In the genomic region with DNA sequence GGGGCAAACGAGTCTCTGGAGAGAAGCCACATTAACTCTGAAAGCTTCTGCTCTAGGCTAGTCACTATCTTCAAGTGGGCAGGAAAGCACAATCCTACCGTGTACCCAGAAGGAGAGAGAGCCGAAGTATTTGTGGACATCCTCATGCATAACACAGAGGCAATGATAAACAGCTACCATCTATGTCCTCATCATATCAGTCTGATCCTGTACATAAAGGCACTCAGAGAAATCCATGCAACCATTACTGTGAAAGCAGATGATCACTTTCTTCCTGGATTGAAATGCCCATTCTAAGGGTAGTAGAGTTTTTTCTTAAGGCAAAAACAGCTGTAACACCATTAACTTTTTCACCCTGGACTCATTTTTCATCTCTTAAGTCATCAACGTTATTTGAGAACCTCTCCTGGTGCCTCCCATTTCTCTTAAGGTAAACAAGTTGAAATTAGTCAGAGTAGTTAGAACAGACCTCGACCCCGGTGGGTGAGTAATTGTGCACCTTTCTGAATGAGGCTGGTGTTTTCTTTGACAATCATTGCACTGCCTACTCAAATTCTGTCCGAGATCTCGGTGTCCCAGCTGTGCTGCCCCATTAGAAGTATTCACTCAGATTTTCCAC, we compare ENCODE assay signal across 8 cellular contexts.
DNase-seq lines count a peak whose midpoint lies in the region; ATAC-seq lines count a peak whose summit lies in the region.

No MANE protein-coding gene starts in this region.

- H3K27me3 Mint-ChIP-seq in activated T-cell treated with anti-CD3 and anti-CD28 coated beads, Interleukin-2, amount 50 U/mL, for 72 hours (ENCODE audit: low read depth): no peaks in the 10 kb centered on the region

- peaks cover 61% of the 10 kb centered on the region for H3K4me1 Mint-ChIP-seq in activated T-cell treated with anti-CD3 and anti-CD28 coated beads, Interleukin-2, amount 50 U/mL, for 72 hours (ENCODE audit: low read depth)

- H3K9me3 Mint-ChIP-seq in activated T-cell treated with anti-CD3 and anti-CD28 coated beads, Interleukin-2, amount 50 U/mL, for 72 hours: peaks cover 3 to 5% of the 10 kb centered on the region in 2 donors

- H3K36me3 Mint-ChIP-seq in activated T-cell treated with anti-CD3 and anti-CD28 coated beads, Interleukin-2, amount 50 U/mL, for 72 hours (ENCODE audit: insufficient read depth in 2 of 2): peaks cover 3% of the 10 kb centered on the region in 2 donors

- DNase-seq in activated T-cell treated with anti-CD3 and anti-CD28 coated beads, Interleukin-2, amount 50 U/mL, for 72 hours: peak; percentile 81 to 85
- DNase-seq in stimulated activated CD4-positive, alpha-beta T cell treated with anti-CD3 and anti-CD28 coated beads, Interleukin-1b, Interleukin-23, amount 100 ng/mL, for 48 hours: peak; percentile 84
- DNase-seq in AML-193 (lab: John Stamatoyannopoulos, UW) (no peak), SW 1271 (lab: John Stamatoyannopoulos, UW) (no peak), SKM-1 treated with dmso at 0.1 percent for 144 hours (lab: John Stamatoyannopoulos, UW; ENCODE audit: unreplicated experiment) (no peak), hypothalamus (lab: John Stamatoyannopoulos, UW) (no peak)

- H3K4me3 Mint-ChIP-seq in activated T-cell treated with anti-CD3 and anti-CD28 coated beads, Interleukin-2, amount 50 U/mL, for 72 hours: peak overlapping the region; percentile 47 to 80

- peak overlapping the region; percentile 60 for H3K27ac Mint-ChIP-seq in activated T-cell treated with anti-CD3 and anti-CD28 coated beads, Interleukin-2, amount 50 U/mL, for 72 hours

- peak; percentile 64 for ATAC-seq in GM19351 (IDR thresholded peaks at IDR 0.05; ENCODE audit: unreplicated experiment)
- peak; percentile 45 for ATAC-seq in HG02981 (IDR thresholded peaks at IDR 0.05; ENCODE audit: unreplicated experiment)
- ATAC-seq in activated T-cell treated with anti-CD3 and anti-CD28 coated beads, Interleukin-2, amount 50 U/mL, for 72 hours (replicated peaks in 1 of 2): peak; percentile 97

Comparison
In these comparisons a context has a peak if more than half of its experiments do, and no peak if none do; other contexts are left out.
1. ATAC-seq: peak in every context shown above with its lines; median percentile 97 in activated T-cell treated with anti-CD3 and anti-CD28 coated beads, Interleukin-2, amount 50 U/mL, for 72 hours; 64 in GM19351; 45 in HG02981.
2. DNase-seq: peak in activated T-cell treated with anti-CD3 and anti-CD28 coated beads, Interleukin-2, amount 50 U/mL, for 72 hours (2 of 2) and stimulated activated CD4-positive, alpha-beta T cell treated with anti-CD3 and anti-CD28 coated beads, Interleukin-1b, Interleukin-23, amount 100 ng/mL, for 48 hours (single experiment); none in AML-193 (0 of 2), SW 1271 (0 of 2), SKM-1 treated with dmso at 0.1 percent for 144 hours (single experiment) and hypothalamus (0 of 51).